Comparison of ENCODE assay signal across 1 cellular context in genomic region chr3:171436380-171436779, GRCh38.
TF ChIP-seq lines count a peak whose summit lies in the region.

No MANE protein-coding gene starts in this region.

TF ChIP-seq in endothelial cell of umbilical vein, 7 proteins besides CTCF, POLR2A, EP300 and RAD21:
- no peak for TF ChIP-seq MYC (IDR thresholded peaks at IDR 0.05; ENCODE audit: low read depth, low read length)
- TF ChIP-seq JUN (IDR thresholded peaks at IDR 0.05; ENCODE audit: borderline replicate concordance, insufficient read depth, insufficient read length, low read depth), result peak; percentile 55
- peak; percentile 70 for TF ChIP-seq FOS (IDR thresholded peaks at IDR 0.05; ENCODE audit: borderline replicate concordance, insufficient read depth, low read length)
- TF ChIP-seq GATA2 (IDR thresholded peaks at IDR 0.05; ENCODE audit: insufficient read depth, insufficient read length, low read depth, low read length), result peak; percentile 69
